In the genomic region with DNA sequence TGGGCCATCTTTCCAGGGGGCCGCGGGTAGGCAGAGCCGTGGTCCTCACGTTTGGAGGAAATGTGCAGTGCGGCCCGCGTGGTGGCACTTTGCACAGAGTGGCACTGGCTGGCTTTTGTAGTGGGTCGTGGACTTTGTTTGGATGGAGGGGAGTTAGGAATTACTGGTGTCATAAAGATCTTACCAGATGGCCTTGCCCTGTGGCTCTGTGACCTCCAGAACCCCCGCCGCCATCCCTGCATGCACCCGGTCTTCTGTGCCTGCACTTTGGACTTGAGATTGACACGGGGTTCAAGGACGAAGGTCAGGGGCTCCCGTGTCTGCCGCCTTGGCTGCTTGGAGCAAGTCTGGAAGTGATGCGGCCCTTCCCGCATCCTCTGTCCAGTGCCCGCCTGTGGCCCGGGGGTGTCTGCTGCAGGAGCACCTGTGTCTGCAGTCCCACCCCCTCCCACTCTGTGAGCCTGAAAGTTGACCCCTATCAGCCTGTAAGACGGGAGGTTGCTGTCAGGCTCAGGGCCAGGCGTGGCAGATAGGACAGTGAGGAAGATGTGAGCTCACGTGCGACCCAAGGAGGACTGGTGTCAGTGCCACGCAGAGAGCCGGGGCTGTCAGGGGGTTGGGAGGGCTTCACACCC, we compare ENCODE assay signal across 1 cellular context.
TF ChIP-seq lines count a peak whose summit lies in the region.

No MANE protein-coding gene starts in this region.

TF ChIP-seq in GM23338, 12 proteins besides CTCF, POLR2A, EP300 and RAD21 (continued from another document):
- TF ChIP-seq, protein P1, sequence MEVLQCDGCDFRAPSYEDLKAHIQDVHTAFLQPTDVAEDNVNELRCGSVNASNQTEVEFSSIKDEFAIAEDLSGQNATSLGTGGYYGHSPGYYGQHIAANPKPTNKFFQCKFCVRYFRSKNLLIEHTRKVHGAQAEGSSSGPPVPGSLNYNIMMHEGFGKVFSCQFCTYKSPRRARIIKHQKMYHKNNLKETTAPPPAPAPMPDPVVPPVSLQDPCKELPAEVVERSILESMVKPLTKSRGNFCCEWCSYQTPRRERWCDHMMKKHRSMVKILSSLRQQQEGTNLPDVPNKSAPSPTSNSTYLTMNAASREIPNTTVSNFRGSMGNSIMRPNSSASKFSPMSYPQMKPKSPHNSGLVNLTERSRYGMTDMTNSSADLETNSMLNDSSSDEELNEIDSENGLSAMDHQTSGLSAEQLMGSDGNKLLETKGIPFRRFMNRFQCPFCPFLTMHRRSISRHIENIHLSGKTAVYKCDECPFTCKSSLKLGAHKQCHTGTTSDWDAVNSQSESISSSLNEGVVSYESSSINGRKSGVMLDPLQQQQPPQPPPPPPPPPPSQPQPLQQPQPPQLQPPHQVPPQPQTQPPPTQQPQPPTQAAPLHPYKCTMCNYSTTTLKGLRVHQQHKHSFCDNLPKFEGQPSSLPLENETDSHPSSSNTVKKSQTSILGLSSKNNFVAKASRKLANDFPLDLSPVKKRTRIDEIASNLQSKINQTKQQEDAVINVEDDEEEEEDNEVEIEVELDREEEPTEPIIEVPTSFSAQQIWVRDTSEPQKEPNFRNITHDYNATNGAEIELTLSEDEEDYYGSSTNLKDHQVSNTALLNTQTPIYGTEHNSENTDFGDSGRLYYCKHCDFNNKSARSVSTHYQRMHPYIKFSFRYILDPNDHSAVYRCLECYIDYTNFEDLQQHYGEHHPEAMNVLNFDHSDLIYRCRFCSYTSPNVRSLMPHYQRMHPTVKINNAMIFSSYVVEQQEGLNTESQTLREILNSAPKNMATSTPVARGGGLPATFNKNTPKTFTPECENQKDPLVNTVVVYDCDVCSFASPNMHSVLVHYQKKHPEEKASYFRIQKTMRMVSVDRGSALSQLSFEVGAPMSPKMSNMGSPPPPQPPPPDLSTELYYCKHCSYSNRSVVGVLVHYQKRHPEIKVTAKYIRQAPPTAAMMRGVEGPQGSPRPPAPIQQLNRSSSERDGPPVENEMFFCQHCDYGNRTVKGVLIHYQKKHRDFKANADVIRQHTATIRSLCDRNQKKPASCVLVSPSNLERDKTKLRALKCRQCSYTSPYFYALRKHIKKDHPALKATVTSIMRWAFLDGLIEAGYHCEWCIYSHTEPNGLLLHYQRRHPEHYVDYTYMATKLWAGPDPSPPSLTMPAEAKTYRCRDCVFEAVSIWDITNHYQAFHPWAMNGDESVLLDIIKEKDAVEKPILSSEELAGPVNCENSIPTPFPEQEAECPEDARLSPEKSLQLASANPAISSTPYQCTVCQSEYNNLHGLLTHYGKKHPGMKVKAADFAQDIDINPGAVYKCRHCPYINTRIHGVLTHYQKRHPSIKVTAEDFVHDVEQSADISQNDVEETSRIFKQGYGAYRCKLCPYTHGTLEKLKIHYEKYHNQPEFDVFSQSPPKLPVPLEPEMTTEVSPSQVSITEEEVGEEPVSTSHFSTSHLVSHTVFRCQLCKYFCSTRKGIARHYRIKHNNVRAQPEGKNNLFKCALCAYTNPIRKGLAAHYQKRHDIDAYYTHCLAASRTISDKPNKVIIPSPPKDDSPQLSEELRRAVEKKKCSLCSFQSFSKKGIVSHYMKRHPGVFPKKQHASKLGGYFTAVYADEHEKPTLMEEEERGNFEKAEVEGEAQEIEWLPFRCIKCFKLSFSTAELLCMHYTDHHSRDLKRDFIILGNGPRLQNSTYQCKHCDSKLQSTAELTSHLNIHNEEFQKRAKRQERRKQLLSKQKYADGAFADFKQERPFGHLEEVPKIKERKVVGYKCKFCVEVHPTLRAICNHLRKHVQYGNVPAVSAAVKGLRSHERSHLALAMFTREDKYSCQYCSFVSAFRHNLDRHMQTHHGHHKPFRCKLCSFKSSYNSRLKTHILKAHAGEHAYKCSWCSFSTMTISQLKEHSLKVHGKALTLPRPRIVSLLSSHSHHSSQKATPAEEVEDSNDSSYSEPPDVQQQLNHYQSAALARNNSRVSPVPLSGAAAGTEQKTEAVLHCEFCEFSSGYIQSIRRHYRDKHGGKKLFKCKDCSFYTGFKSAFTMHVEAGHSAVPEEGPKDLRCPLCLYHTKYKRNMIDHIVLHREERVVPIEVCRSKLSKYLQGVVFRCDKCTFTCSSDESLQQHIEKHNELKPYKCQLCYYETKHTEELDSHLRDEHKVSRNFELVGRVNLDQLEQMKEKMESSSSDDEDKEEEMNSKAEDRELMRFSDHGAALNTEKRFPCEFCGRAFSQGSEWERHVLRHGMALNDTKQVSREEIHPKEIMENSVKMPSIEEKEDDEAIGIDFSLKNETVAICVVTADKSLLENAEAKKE (CRISPR knock-in tag; IDR thresholded peaks at IDR 0.05), result no peak
- TF ChIP-seq CREB1 (CRISPR knock-in tag; IDR thresholded peaks at IDR 0.05; ENCODE audit: low read depth), result no peak
- TF ChIP-seq POLR2AphosphoS5 (IDR thresholded peaks at IDR 0.05; ENCODE audit: low read depth), result no peak
- TF ChIP-seq, protein P2, sequence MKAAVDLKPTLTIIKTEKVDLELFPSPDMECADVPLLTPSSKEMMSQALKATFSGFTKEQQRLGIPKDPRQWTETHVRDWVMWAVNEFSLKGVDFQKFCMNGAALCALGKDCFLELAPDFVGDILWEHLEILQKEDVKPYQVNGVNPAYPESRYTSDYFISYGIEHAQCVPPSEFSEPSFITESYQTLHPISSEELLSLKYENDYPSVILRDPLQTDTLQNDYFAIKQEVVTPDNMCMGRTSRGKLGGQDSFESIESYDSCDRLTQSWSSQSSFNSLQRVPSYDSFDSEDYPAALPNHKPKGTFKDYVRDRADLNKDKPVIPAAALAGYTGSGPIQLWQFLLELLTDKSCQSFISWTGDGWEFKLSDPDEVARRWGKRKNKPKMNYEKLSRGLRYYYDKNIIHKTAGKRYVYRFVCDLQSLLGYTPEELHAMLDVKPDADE (IDR thresholded peaks at IDR 0.05), result no peak
- TF ChIP-seq ZNF331 (CRISPR knock-in tag; IDR thresholded peaks at IDR 0.05; ENCODE audit: low read depth), result no peak
- no peak for TF ChIP-seq NANOG (IDR thresholded peaks at IDR 0.05; ENCODE audit: borderline replicate concordance)
- TF ChIP-seq EZH2 (IDR thresholded peaks at IDR 0.05; ENCODE audit: low read depth, unreplicated experiment), result no peak
- TF ChIP-seq STAT1 (IDR thresholded peaks at IDR 0.05; ENCODE audit: unreplicated experiment), result no peak
